ENCODE assay signal across 11 cellular contexts in the genomic region with DNA sequence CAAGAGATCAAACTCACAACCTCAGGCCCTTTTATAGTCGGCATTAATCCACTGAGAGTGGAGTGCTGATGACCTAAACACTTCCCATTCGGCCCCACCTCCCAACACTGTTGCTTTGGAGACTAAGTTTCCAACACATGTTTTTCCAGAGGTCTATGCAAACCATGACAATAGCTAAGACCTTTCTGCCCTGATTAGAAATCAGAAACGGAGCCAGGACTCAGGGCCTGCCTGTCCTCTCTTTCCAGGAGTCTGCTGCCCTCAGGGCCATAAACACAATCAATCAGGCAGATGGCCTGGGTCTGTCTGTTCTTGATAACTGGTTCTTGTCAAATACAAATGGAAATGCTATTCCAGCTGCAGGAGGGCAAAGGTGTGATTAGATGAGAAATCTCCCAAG.
DNase-seq lines count a peak whose midpoint lies in the region; ATAC-seq and TF ChIP-seq lines count a peak whose summit lies in the region.
"Had no signal": no experiment of that assay in that cellular context is flagged by ENCODE, and none has a peak within 500 bp of the region (broad histone marks: within the 10 kb centered on the region; RNA-seq: fewer than 3 reads in every experiment).

No MANE protein-coding gene starts in this region.

- no peak for TF ChIP-seq CTCF in endodermal cell (conservative IDR thresholded peaks at IDR 0.05)

- DNase-seq in NCI-H69 (lab: John Stamatoyannopoulos, UW), result peak; percentile 94
- no peak for DNase-seq in endodermal cell
- DNase-seq in GF-D8 (lab: John Stamatoyannopoulos, UW), result no peak
- DNase-seq in T-cell, result no peak
- DNase-seq: CD8-positive, alpha-beta T cell; H7; NCI-H1694; SJCRH30 had no signal

- CTCF ChIA-PET in T-cell (lab: Charles Lee), result no interaction called here

- no peak overlapping the region for H3K4me3 ChIP-seq in HUES48 (ENCODE audit: low read depth, low read length)
- no peak overlapping the region for H3K4me3 ChIP-seq in endodermal cell (ENCODE audit: low read length)
- H3K4me3 ChIP-seq in mesodermal cell (ENCODE audit: extremely low read depth, insufficient read depth, low read length, poor library complexity, severe bottlenecking), result no peak overlapping the region
- H3K4me3 ChIP-seq: SJCRH30 had no signal

- no peaks in the 10 kb centered on the region for H3K36me3 ChIP-seq in HUES48 (ENCODE audit: control insufficient read depth, insufficient read depth, low read length)
- H3K36me3 ChIP-seq in endodermal cell (ENCODE audit: control insufficient read depth, insufficient read depth, low read length), result no peaks in the 10 kb centered on the region
- no peaks in the 10 kb centered on the region for H3K36me3 ChIP-seq in mesodermal cell (ENCODE audit: control insufficient read depth, insufficient read depth, low read length)
- H3K36me3 ChIP-seq: SJCRH30 had no signal

- H3K4me1 ChIP-seq in HUES48 (ENCODE audit: control insufficient read depth, insufficient read depth, low read length) (no peaks in the 10 kb centered on the region), endodermal cell (ENCODE audit: control insufficient read depth, insufficient read depth, low read length) (peaks cover 4% of the 10 kb centered on the region), mesodermal cell (ENCODE audit: control insufficient read depth, insufficient read depth, low read length, poor library complexity, severe bottlenecking) (no peaks in the 10 kb centered on the region)
- H3K4me1 ChIP-seq: SJCRH30 had no signal

- H3K27me3 ChIP-seq in HUES48 (ENCODE audit: control insufficient read depth, insufficient read depth, low read length), result no peaks in the 10 kb centered on the region; the same call in 1 of the 2 replicates
- no peaks in the 10 kb centered on the region for H3K27me3 ChIP-seq in endodermal cell (ENCODE audit: control insufficient read depth, insufficient read depth, low read length, poor library complexity, severe bottlenecking)
- H3K27me3 ChIP-seq: SJCRH30 had no signal

- H3K9me3 Mint-ChIP-seq in endodermal cell, result peaks cover 3% of the 10 kb centered on the region
- peaks cover 0 to 4% (median 4%) of the 10 kb centered on the region in 3 donors for H3K9me3 Mint-ChIP-seq in T-cell

- no peaks in the 10 kb centered on the region for H3K36me3 Mint-ChIP-seq in endodermal cell (ENCODE audit: low read depth)
- H3K36me3 Mint-ChIP-seq in T-cell, result no peaks in the 10 kb centered on the region
- H3K36me3 Mint-ChIP-seq: CD8-positive, alpha-beta T cell had no signal

- H3K9me3 ChIP-seq in HUES48 (ENCODE audit: control insufficient read depth, insufficient read depth, low read length), result peaks cover 2% of the 10 kb centered on the region; the same call in 1 of the 2 replicates
- peaks cover 4% of the 10 kb centered on the region for H3K9me3 ChIP-seq in endodermal cell (ENCODE audit: control insufficient read depth, low read length)
- no peaks in the 10 kb centered on the region for H3K9me3 ChIP-seq in mesodermal cell (ENCODE audit: control insufficient read depth, low read length)
- H3K9me3 ChIP-seq: SJCRH30 had no signal

- H3K4me3 Mint-ChIP-seq in endodermal cell (no peak overlapping the region), T-cell (no peak overlapping the region)
- H3K4me3 Mint-ChIP-seq: CD8-positive, alpha-beta T cell had no signal

- H3K27ac Mint-ChIP-seq in endodermal cell (peak overlapping the region; percentile 37), T-cell (no peak overlapping the region)
- H3K27ac Mint-ChIP-seq: CD8-positive, alpha-beta T cell had no signal

- H3K4me1 Mint-ChIP-seq in endodermal cell (peaks cover 15% of the 10 kb centered on the region), T-cell (no peaks in the 10 kb centered on the region)

- 67 to 78% methylated on average over 3 of the region's 3 CpGs for WGBS in endodermal cell (ENCODE audit: insufficient coverage in 1 of 2, insufficient read length in 1 of 2), 2 experiments
- WGBS in mesodermal cell (ENCODE audit: insufficient coverage in 2 of 2), 2 experiments, result 75 to 83% methylated on average over 1 to 2 of the region's 3 CpGs

- POLR2A ChIA-PET in T-cell (lab: Charles Lee), result no interaction called here

- H3K27me3 Mint-ChIP-seq in endodermal cell (ENCODE audit: insufficient read depth) (peaks cover 11% of the 10 kb centered on the region), T-cell (peaks cover 12 to 23% of the 10 kb centered on the region in 2 donors)

- ATAC-seq in HG02678 (IDR thresholded peaks at IDR 0.05; ENCODE audit: unreplicated experiment) (no peak), T-cell (replicated peaks in 1 of 4) (no peak)
- ATAC-seq: CD8-positive, alpha-beta T cell had no signal

- H3K27ac ChIP-seq in HUES48 (ENCODE audit: low read depth, low read length) (peak overlapping the region; percentile 61), endodermal cell (ENCODE audit: low read depth, low read length) (no peak overlapping the region), mesodermal cell (ENCODE audit: low read depth, low read length, severe bottlenecking) (peak overlapping the region; percentile 29)
- H3K27ac ChIP-seq: SJCRH30 had no signal

- H3K9ac ChIP-seq in HUES48 (ENCODE audit: low read depth, low read length) (no peak overlapping the region), endodermal cell (ENCODE audit: extremely low read depth, low read length, poor library complexity, severe bottlenecking) (no peak overlapping the region)
